ENCODE assay signal across 1 cellular context in the genomic region with DNA sequence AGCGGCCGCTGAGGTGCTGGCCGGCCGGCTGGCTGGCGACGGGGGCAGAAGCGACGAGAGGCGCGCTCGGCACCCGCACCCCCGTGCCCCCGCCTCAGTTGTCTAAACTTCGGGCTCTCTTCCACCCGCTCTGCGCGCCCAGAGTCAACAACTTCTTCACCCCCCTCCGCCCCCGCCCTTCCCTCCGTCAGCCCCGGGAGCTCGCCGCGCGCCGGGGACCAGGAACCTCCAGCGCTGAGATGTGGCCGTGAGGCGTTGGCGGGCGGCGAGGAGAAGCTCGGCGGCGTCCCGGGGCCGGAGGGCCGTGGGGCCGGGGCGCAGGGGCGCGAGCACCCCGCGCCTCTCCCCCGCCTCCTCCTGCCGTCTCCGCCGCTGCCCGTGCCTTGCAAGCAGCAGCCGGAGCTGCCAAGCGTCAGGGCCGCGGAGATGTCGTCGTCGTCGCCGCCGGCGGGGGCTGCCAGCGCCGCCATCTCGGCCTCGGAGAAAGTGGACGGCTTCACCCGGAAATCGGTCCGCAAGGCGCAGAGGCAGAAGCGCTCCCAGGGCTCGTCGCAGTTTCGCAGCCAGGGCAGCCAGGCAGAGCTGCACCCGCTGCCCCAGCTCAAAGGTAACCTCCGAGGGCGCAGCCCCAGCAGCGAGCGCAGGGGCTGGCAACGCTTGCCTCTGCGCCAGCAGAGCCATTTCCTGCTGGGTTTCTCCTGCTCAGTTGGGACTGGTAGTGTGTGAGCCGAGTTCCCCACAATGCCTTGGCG.
TF ChIP-seq lines count a peak whose summit lies in the region.

No MANE protein-coding gene starts in this region.

TF ChIP-seq in HepG2, 621 proteins besides CTCF, POLR2A, EP300 and RAD21 (continued from another document and continues in another):
- TF ChIP-seq, protein P1, sequence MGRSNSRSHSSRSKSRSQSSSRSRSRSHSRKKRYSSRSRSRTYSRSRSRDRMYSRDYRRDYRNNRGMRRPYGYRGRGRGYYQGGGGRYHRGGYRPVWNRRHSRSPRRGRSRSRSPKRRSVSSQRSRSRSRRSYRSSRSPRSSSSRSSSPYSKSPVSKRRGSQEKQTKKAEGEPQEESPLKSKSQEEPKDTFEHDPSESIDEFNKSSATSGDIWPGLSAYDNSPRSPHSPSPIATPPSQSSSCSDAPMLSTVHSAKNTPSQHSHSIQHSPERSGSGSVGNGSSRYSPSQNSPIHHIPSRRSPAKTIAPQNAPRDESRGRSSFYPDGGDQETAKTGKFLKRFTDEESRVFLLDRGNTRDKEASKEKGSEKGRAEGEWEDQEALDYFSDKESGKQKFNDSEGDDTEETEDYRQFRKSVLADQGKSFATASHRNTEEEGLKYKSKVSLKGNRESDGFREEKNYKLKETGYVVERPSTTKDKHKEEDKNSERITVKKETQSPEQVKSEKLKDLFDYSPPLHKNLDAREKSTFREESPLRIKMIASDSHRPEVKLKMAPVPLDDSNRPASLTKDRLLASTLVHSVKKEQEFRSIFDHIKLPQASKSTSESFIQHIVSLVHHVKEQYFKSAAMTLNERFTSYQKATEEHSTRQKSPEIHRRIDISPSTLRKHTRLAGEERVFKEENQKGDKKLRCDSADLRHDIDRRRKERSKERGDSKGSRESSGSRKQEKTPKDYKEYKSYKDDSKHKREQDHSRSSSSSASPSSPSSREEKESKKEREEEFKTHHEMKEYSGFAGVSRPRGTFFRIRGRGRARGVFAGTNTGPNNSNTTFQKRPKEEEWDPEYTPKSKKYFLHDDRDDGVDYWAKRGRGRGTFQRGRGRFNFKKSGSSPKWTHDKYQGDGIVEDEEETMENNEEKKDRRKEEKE (IDR thresholded peaks at IDR 0.05), result no peak
- TF ChIP-seq ZNF282 (IDR thresholded peaks at IDR 0.05; ENCODE audit: partially characterized antibody) (no peak), FOXA1 (IDR thresholded peaks at IDR 0.05) (no peak), FOXA1 (CRISPR knock-in tag; IDR thresholded peaks at IDR 0.05) (no peak), SOX5 (CRISPR knock-in tag; IDR thresholded peaks at IDR 0.05; ENCODE audit: borderline replicate concordance) (no peak), ZNF674 (CRISPR knock-in tag; IDR thresholded peaks at IDR 0.05; ENCODE audit: low read depth) (no peak), CENPX (CRISPR knock-in tag; IDR thresholded peaks at IDR 0.05) (no peak), ZNF326 (CRISPR knock-in tag; IDR thresholded peaks at IDR 0.05; ENCODE audit: borderline replicate concordance) (no peak), GABPA (IDR thresholded peaks at IDR 0.05; ENCODE audit: low read depth, low read length) (no peak), GABPA (CRISPR knock-in tag; IDR thresholded peaks at IDR 0.05; ENCODE audit: low read depth) (no peak), ZBTB38 (CRISPR knock-in tag; IDR thresholded peaks at IDR 0.05) (no peak), ZNF543 (CRISPR knock-in tag; IDR thresholded peaks at IDR 0.05) (no peak), SAFB2 (CRISPR knock-in tag; IDR thresholded peaks at IDR 0.05; ENCODE audit: borderline replicate concordance, low read depth) (no peak), TBX2 (CRISPR knock-in tag; IDR thresholded peaks at IDR 0.05; ENCODE audit: borderline replicate concordance) (no peak), ZNF615 (CRISPR knock-in tag; IDR thresholded peaks at IDR 0.05; ENCODE audit: borderline replicate concordance) (no peak), NFKBIZ (CRISPR knock-in tag; IDR thresholded peaks at IDR 0.05) (no peak), ZBTB3 (CRISPR knock-in tag; IDR thresholded peaks at IDR 0.05; ENCODE audit: borderline replicate concordance, low read depth) (no peak), EHMT2 (IDR thresholded peaks at IDR 0.05; ENCODE audit: borderline replicate concordance, low read depth, low read length) (no peak), ZZZ3 (CRISPR knock-in tag; IDR thresholded peaks at IDR 0.05; ENCODE audit: borderline replicate concordance) (no peak), ZSCAN29 (CRISPR knock-in tag; conservative IDR thresholded peaks at IDR 0.05) (no peak), ZNF230 (CRISPR knock-in tag; IDR thresholded peaks at IDR 0.05) (no peak), ATAD3A (CRISPR knock-in tag; IDR thresholded peaks at IDR 0.05) (no peak; the same call in 1 of the 2 replicates), PLRG1 (conservative IDR thresholded peaks at IDR 0.05) (no peak), ZNF746 (CRISPR knock-in tag; IDR thresholded peaks at IDR 0.05) (no peak; the same call in 1 of the 2 replicates), ZNF607 (CRISPR knock-in tag; IDR thresholded peaks at IDR 0.05; ENCODE audit: borderline replicate concordance) (no peak), ZNF652 (CRISPR knock-in tag; IDR thresholded peaks at IDR 0.05; ENCODE audit: borderline replicate concordance, low read depth) (no peak), ZNF556 (CRISPR knock-in tag; IDR thresholded peaks at IDR 0.05; ENCODE audit: borderline replicate concordance) (no peak), RFXANK (CRISPR knock-in tag; IDR thresholded peaks at IDR 0.05) (no peak), SRY (CRISPR knock-in tag; IDR thresholded peaks at IDR 0.05) (peak; percentile 6; the same call in 1 of the 2 replicates), MAZ (IDR thresholded peaks at IDR 0.05; ENCODE audit: borderline replicate concordance, low read depth, low read length) (no peak; the same call in 1 of the 2 replicates), MAZ (CRISPR knock-in tag; IDR thresholded peaks at IDR 0.05; ENCODE audit: low read depth) (no peak; the same call in 1 of the 2 replicates), MTA3 (CRISPR knock-in tag; IDR thresholded peaks at IDR 0.05) (no peak), ZNF20 (CRISPR knock-in tag; IDR thresholded peaks at IDR 0.05) (no peak), BHLHE40 (IDR thresholded peaks at IDR 0.05; ENCODE audit: low read length) (no peak)
- TF ChIP-seq, protein P2, sequence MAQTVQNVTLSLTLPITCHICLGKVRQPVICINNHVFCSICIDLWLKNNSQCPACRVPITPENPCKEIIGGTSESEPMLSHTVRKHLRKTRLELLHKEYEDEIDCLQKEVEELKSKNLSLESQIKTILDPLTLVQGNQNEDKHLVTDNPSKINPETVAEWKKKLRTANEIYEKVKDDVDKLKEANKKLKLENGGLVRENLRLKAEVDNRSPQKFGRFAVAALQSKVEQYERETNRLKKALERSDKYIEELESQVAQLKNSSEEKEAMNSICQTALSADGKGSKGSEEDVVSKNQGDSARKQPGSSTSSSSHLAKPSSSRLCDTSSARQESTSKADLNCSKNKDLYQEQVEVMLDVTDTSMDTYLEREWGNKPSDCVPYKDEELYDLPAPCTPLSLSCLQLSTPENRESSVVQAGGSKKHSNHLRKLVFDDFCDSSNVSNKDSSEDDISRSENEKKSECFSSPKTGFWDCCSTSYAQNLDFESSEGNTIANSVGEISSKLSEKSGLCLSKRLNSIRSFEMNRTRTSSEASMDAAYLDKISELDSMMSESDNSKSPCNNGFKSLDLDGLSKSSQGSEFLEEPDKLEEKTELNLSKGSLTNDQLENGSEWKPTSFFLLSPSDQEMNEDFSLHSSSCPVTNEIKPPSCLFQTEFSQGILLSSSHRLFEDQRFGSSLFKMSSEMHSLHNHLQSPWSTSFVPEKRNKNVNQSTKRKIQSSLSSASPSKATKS (CRISPR knock-in tag; IDR thresholded peaks at IDR 0.05), result no peak; the same call in 1 of the 2 replicates
- TF ChIP-seq, protein P3, sequence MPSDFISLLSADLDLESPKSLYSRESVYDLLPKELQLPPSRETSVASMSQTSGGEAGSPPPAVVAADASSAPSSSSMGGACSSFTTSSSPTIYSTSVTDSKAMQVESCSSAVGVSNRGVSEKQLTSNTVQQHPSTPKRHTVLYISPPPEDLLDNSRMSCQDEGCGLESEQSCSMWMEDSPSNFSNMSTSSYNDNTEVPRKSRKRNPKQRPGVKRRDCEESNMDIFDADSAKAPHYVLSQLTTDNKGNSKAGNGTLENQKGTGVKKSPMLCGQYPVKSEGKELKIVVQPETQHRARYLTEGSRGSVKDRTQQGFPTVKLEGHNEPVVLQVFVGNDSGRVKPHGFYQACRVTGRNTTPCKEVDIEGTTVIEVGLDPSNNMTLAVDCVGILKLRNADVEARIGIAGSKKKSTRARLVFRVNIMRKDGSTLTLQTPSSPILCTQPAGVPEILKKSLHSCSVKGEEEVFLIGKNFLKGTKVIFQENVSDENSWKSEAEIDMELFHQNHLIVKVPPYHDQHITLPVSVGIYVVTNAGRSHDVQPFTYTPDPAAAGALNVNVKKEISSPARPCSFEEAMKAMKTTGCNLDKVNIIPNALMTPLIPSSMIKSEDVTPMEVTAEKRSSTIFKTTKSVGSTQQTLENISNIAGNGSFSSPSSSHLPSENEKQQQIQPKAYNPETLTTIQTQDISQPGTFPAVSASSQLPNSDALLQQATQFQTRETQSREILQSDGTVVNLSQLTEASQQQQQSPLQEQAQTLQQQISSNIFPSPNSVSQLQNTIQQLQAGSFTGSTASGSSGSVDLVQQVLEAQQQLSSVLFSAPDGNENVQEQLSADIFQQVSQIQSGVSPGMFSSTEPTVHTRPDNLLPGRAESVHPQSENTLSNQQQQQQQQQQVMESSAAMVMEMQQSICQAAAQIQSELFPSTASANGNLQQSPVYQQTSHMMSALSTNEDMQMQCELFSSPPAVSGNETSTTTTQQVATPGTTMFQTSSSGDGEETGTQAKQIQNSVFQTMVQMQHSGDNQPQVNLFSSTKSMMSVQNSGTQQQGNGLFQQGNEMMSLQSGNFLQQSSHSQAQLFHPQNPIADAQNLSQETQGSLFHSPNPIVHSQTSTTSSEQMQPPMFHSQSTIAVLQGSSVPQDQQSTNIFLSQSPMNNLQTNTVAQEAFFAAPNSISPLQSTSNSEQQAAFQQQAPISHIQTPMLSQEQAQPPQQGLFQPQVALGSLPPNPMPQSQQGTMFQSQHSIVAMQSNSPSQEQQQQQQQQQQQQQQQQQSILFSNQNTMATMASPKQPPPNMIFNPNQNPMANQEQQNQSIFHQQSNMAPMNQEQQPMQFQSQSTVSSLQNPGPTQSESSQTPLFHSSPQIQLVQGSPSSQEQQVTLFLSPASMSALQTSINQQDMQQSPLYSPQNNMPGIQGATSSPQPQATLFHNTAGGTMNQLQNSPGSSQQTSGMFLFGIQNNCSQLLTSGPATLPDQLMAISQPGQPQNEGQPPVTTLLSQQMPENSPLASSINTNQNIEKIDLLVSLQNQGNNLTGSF (CRISPR knock-in tag; IDR thresholded peaks at IDR 0.05), result no peak
- TF ChIP-seq, protein P4, sequence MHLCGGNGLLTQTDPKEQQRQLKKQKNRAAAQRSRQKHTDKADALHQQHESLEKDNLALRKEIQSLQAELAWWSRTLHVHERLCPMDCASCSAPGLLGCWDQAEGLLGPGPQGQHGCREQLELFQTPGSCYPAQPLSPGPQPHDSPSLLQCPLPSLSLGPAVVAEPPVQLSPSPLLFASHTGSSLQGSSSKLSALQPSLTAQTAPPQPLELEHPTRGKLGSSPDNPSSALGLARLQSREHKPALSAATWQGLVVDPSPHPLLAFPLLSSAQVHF (CRISPR knock-in tag; IDR thresholded peaks at IDR 0.05), result no peak
- TF ChIP-seq, protein P5, sequence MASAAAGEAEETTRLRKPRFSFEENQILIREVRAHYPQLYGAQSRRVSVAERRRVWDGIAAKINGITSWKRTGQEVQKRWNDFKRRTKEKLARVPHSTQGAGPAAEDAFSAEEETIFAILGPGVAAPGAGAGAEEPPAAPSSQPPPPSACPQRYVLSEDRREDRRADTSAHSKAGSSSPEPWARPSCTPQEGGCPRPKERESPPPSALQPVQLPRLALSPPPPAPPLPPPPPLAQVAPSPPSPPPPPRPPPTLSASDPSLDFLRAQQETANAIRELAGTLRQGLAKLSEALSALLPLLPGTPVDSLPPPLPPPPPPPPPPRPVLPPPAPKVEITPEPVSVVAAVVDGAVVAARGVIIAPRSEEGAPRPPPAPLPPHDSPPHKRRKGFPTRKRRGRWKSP (CRISPR knock-in tag; IDR thresholded peaks at IDR 0.05), result peak; percentile 31; the same call in 1 of the 2 replicates
- TF ChIP-seq, protein P6, sequence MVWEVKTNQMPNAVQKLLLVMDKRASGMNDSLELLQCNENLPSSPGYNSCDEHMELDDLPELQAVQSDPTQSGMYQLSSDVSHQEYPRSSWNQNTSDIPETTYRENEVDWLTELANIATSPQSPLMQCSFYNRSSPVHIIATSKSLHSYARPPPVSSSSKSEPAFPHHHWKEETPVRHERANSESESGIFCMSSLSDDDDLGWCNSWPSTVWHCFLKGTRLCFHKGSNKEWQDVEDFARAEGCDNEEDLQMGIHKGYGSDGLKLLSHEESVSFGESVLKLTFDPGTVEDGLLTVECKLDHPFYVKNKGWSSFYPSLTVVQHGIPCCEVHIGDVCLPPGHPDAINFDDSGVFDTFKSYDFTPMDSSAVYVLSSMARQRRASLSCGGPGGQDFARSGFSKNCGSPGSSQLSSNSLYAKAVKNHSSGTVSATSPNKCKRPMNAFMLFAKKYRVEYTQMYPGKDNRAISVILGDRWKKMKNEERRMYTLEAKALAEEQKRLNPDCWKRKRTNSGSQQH (CRISPR knock-in tag; IDR thresholded peaks at IDR 0.05; ENCODE audit: low read depth), result no peak
- TF ChIP-seq, protein P7, sequence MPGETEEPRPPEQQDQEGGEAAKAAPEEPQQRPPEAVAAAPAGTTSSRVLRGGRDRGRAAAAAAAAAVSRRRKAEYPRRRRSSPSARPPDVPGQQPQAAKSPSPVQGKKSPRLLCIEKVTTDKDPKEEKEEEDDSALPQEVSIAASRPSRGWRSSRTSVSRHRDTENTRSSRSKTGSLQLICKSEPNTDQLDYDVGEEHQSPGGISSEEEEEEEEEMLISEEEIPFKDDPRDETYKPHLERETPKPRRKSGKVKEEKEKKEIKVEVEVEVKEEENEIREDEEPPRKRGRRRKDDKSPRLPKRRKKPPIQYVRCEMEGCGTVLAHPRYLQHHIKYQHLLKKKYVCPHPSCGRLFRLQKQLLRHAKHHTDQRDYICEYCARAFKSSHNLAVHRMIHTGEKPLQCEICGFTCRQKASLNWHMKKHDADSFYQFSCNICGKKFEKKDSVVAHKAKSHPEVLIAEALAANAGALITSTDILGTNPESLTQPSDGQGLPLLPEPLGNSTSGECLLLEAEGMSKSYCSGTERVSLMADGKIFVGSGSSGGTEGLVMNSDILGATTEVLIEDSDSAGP (CRISPR knock-in tag; IDR thresholded peaks at IDR 0.05; ENCODE audit: borderline replicate concordance), result 0 out of 2 replicates have a peak, but pooled peaks have one; percentile 22
- TF ChIP-seq, protein P8, sequence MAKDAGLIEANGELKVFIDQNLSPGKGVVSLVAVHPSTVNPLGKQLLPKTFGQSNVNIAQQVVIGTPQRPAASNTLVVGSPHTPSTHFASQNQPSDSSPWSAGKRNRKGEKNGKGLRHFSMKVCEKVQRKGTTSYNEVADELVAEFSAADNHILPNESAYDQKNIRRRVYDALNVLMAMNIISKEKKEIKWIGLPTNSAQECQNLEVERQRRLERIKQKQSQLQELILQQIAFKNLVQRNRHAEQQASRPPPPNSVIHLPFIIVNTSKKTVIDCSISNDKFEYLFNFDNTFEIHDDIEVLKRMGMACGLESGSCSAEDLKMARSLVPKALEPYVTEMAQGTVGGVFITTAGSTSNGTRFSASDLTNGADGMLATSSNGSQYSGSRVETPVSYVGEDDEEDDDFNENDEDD (CRISPR knock-in tag; IDR thresholded peaks at IDR 0.05; ENCODE audit: borderline replicate concordance), result no peak
